Comparison of ENCODE assay signal across 8 cellular contexts in genomic region chr2:170361359-170361936, GRCh38.
DNase-seq lines count a peak whose midpoint lies in the region; ATAC-seq, FAIRE-seq and TF ChIP-seq lines count a peak whose summit lies in the region.

No MANE protein-coding gene starts in this region.

- H4K8ac ChIP-seq in IMR-90 (ENCODE audit: low read depth in 2 of 2, low read length in 2 of 2), result no peak overlapping the region

- no peak overlapping the region for H3K14ac ChIP-seq in IMR-90 (replicated peaks; ENCODE audit: low read depth, low read length)

- H4K5ac ChIP-seq in IMR-90 (ENCODE audit: low read depth, low read length), result no peak overlapping the region

- no peak overlapping the region for H3K23ac ChIP-seq in IMR-90 (ENCODE audit: low read depth, low read length)

- FAIRE-seq in GM12878 (lab: Jason Lieb, UNC) (peak; percentile 94), islet of Langerhans (lab: Jason Lieb, UNC) (peak; percentile 55)

- H3K9me1 ChIP-seq in IMR-90 (ENCODE audit: insufficient read depth, low read length), result no peaks in the 10 kb centered on the region

- TF ChIP-seq POLR2A in IMR-90 (IDR thresholded peaks at IDR 0.05; ENCODE audit: low read depth, low read length) (no peak), GM12878 (IDR thresholded peaks at IDR 0.05; ENCODE audit: low read depth, low read length) (no peak)

- ATAC-seq in IMR-90 (ENCODE audit: low read depth) (peak; percentile 78), GM12878 (peak; percentile 97)

- RAD21 ChIA-PET in GM12878 (lab: Charles Lee; ENCODE audit: unreplicated experiment), result interaction anchor here (0.8 to 2.5 kb wide), 17 partner anchors 9 to 455 kb away, joined by 3 to 19 read pairs (median 4); partner anchors contain the start of gene GAD1

- H4K91ac ChIP-seq in IMR-90 (ENCODE audit: insufficient read depth, low read depth, low read length), result no peak overlapping the region

- no peak overlapping the region for H2BK20ac ChIP-seq in IMR-90 (ENCODE audit: low read depth, low read length)

- H2BK120ac ChIP-seq in IMR-90 (ENCODE audit: low read depth, low read length), result no peak overlapping the region

- CTCF ChIA-PET in IMR-90 (lab: Yijun Ruan, JAX), result interaction anchor here (0.6 to 1.6 kb wide), 7 partner anchors 11 to 512 kb away, joined by 3 to 5 read pairs (median 3); no protein-coding TSS in a partner anchor
- CTCF ChIA-PET in GM12878 (lab: Yijun Ruan, JAX), result interaction anchor here (0.5 to 8.4 kb wide), 46 partner anchors 9 to 909 kb away, joined by 3 to 89 read pairs (median 4); partner anchors contain the start of genes ERICH2 and GAD1

- dilution Hi-C loops in IMR-90 (cut with HindIII; ENCODE audit: low sequenced_read_pairs, unreplicated experiment), result no loop called here

- no peak overlapping the region for H2AK5ac ChIP-seq in IMR-90 (ENCODE audit: low read depth, low read length)

- SMC1A ChIA-PET in GM12878 (lab: Charles Lee; ENCODE audit: uncharacterized antibody, unreplicated experiment), result interaction anchor here (0.7 to 7.0 kb wide), 27 partner anchors 8 to 455 kb away, joined by 3 to 53 read pairs (median 4); partner anchors contain the start of genes GAD1 and MYO3B

- TF ChIP-seq RAD21 in IMR-90 (IDR thresholded peaks at IDR 0.05; ENCODE audit: low read length) (peak; percentile 41; the same call in 1 of the 2 replicates), GM12878 (IDR thresholded peaks at IDR 0.05; ENCODE audit: insufficient read depth, low read depth, low read length) (peak; percentile 65)

- H3K4me1 ChIP-seq in IMR-90 (ENCODE audit: control insufficient read depth, insufficient read depth, low read length) (no peaks in the 10 kb centered on the region), GM12878 (ENCODE audit: control insufficient read depth, insufficient read depth, low read length) (no peaks in the 10 kb centered on the region)

- TF ChIP-seq EP300 in GM12878 (IDR thresholded peaks at IDR 0.05; ENCODE audit: borderline replicate concordance in 1 of 2, control insufficient read depth in 1 of 2, low read depth in 2 of 2, low read length in 2 of 2), result no peak

- H3K36me3 ChIP-seq in IMR-90 (ENCODE audit: control insufficient read depth, insufficient read depth, low read length) (no peaks in the 10 kb centered on the region), GM12878 (ENCODE audit: control insufficient read depth in 2 of 2, insufficient read depth in 2 of 2, low read length in 1 of 2) (no peaks in the 10 kb centered on the region)

- POLR2A ChIA-PET in IMR-90 (lab: Charles Lee; ENCODE audit: unreplicated experiment) (no interaction called here), GM12878 (lab: Charles Lee) (interaction anchor here (1.0 kb wide), 1 partner anchor 15 kb away, joined by 3 read pairs; no protein-coding TSS in a partner anchor)

- H3K9me3 ChIP-seq in IMR-90 (ENCODE audit: control insufficient read depth, insufficient read depth, low read length) (no peaks in the 10 kb centered on the region), GM12878 (replicated peaks; ENCODE audit: control insufficient read depth, insufficient read depth, low read length) (no peaks in the 10 kb centered on the region)

- H2AFZ ChIP-seq in IMR-90 (replicated peaks; ENCODE audit: low read length, poor library complexity) (no peak overlapping the region), GM12878 (ENCODE audit: control insufficient read depth, low read depth, low read length) (peak overlapping the region; percentile 55)

- peak; percentile 61 for TF ChIP-seq CTCF in IMR-90 (conservative IDR thresholded peaks at IDR 0.05; ENCODE audit: low read depth, low read length)
- TF ChIP-seq CTCF in GM12878 (IDR thresholded peaks at IDR 0.05 in 2 of 3, conservative IDR thresholded peaks at IDR 0.05 in 1 of 3; ENCODE audit: control insufficient read depth in 2 of 3, extremely low read depth in 1 of 3, insufficient read depth in 1 of 3, low read depth in 3 of 3, low read length in 3 of 3), result peak; percentile 76 to 87 (median 80)

- H2BK5ac ChIP-seq in IMR-90 (ENCODE audit: low read depth, low read length, poor library complexity, severe bottlenecking), result no peak overlapping the region

- no peak overlapping the region for H3K4ac ChIP-seq in IMR-90 (ENCODE audit: low read depth, low read length)

- intact Hi-C loops in IMR-90 (cut with micrococcal nuclease) (loop anchor here (5.0 kb wide), 2 partner anchors 124 to 429 kb away; no protein-coding TSS in a partner anchor), GM12878 (cut with micrococcal nuclease; ENCODE audit: unreplicated experiment) (loop anchor here (2.0 to 5.0 kb wide), 5 partner anchors 37 to 511 kb away; no protein-coding TSS in a partner anchor), posterior vena cava (cut with DNase I) (loop anchor here in 1 of 2 donors (10.0 kb wide), 1 partner anchor 453 kb away; the partner anchor contains the start of gene GAD1)

- in situ Hi-C loops in IMR-90 (cut with MboI; ENCODE audit: low sequenced_read_pairs) (no loop called here), GM12878 (cut with MboI) (loop anchor here (5.0 kb wide), 2 partner anchors 124 to 451 kb away; no protein-coding TSS in a partner anchor)

- H3K27me3 ChIP-seq in IMR-90 (ENCODE audit: control insufficient read depth, insufficient read depth, low read length) (peaks cover 12% of the 10 kb centered on the region), GM12878 (replicated peaks in 1 of 2; ENCODE audit: control insufficient read depth in 2 of 2, insufficient read depth in 2 of 2, low read length in 1 of 2) (no peaks in the 10 kb centered on the region)

- no TSS peak for BruUV-seq in IMR-90 (replicated peaks; lab: Mats Ljungman, UMichigan)
- no TSS peak for BruUV-seq in GM12878 (replicated peaks; lab: Mats Ljungman, UMichigan)

- H3K4me2 ChIP-seq in IMR-90 (ENCODE audit: low read depth, low read length) (no peak overlapping the region), GM12878 (ENCODE audit: control insufficient read depth, insufficient read depth) (no peak overlapping the region)

- H4K20me1 ChIP-seq in IMR-90 (ENCODE audit: insufficient read depth, low read length) (no peaks in the 10 kb centered on the region), GM12878 (ENCODE audit: control insufficient read depth, insufficient read depth) (no peaks in the 10 kb centered on the region)

- no CpG with 5 or more reads among the region's 4 CpGs for WGBS in IMR-90 (ENCODE audit: extremely low coverage in 2 of 2, insufficient read length in 1 of 2), 2 experiments
- 5% methylated on average over 4 of the region's 4 CpGs for WGBS in GM12878 (ENCODE audit: insufficient coverage, insufficient replicate concordance, low lambda C conversion rate, missing lambda C conversion rate)

- no peak overlapping the region for H3K56ac ChIP-seq in IMR-90 (ENCODE audit: extremely low read depth, insufficient read depth, low read length)

- no peak overlapping the region for H3K18ac ChIP-seq in IMR-90 (ENCODE audit: low read depth, low read length)

- H2BK15ac ChIP-seq in IMR-90 (ENCODE audit: low read depth, low read length), result no peak overlapping the region

- H3K79me2 ChIP-seq in GM12878 (ENCODE audit: control insufficient read depth, insufficient read depth, low read length), result no peaks in the 10 kb centered on the region

- no peak overlapping the region for H3K9ac ChIP-seq in IMR-90 (ENCODE audit: low read depth, low read length)
- H3K9ac ChIP-seq in GM12878 (ENCODE audit: control insufficient read depth, insufficient read depth, low read length), result no peak overlapping the region

- H2AK9ac ChIP-seq in IMR-90 (replicated peaks; ENCODE audit: low read depth, low read length, poor library complexity), result no peak overlapping the region

- no peaks in the 10 kb centered on the region for H3K79me1 ChIP-seq in IMR-90 (ENCODE audit: low read depth in 1 of 2, low read length in 2 of 2)

- H3K27ac ChIP-seq in IMR-90 (ENCODE audit: insufficient read depth, low read length) (no peak overlapping the region), GM12878 (ENCODE audit: control insufficient read depth, insufficient read depth) (no peak overlapping the region)

- H3K4me3 ChIP-seq in IMR-90 (ENCODE audit: insufficient read depth, low read depth, low read length) (no peak overlapping the region), GM12878 (no peak overlapping the region)

- peak; percentile 7 for DNase-seq in activated CD4-positive, CD25-positive, alpha-beta regulatory T cell treated with anti-CD3 and anti-CD28 coated beads, Interleukin-2, amount 50 U/mL, for 16 hours (ENCODE audit: low read depth, low spot score)
- DNase-seq in activated CD4-positive, CD25-positive, alpha-beta regulatory T cell (lab: John Stamatoyannopoulos, UW), result no peak
- DNase-seq in IMR-90 (peak; percentile 50), SW480 (ENCODE audit: low spot score) (peak; percentile 65), GM12878 (ENCODE audit: low read depth, low spot score) (peak; percentile 26), posterior vena cava (ENCODE audit: low spot score) (no peak)
- DNase-seq in stimulated activated CD4-positive, alpha-beta T cell treated with anti-CD3 and anti-CD28 coated beads, TNF-alpha, amount 100 ng/mL, for 4 hours (ENCODE audit: low read depth in 3 of 3), result peak in 2 of 3 experiments; percentile 3 to 17

TF ChIP-seq in IMR-90, 13 proteins besides CTCF, POLR2A, EP300 and RAD21 (continues in another document):
- TF ChIP-seq SMC3 (IDR thresholded peaks at IDR 0.05; ENCODE audit: low read depth, low read length), result peak; percentile 51
- TF ChIP-seq BHLHE40 (IDR thresholded peaks at IDR 0.05; ENCODE audit: low read depth, low read length), result no peak
- TF ChIP-seq MAFK (IDR thresholded peaks at IDR 0.05; ENCODE audit: low read depth, low read length), result no peak
- TF ChIP-seq CEBPB (IDR thresholded peaks at IDR 0.05; ENCODE audit: low read depth, low read length), result no peak

TF ChIP-seq in GM12878, 131 proteins besides CTCF, POLR2A, EP300 and RAD21:
- TF ChIP-seq CBX3 (IDR thresholded peaks at IDR 0.05; ENCODE audit: borderline replicate concordance, low read depth) (no peak), YY1 (IDR thresholded peaks at IDR 0.05; ENCODE audit: low read depth, low read length) (peak; percentile 55; the same call in 1 of the 2 replicates), ASH2L (IDR thresholded peaks at IDR 0.05; ENCODE audit: borderline replicate concordance, low read depth) (no peak), SMC3 (IDR thresholded peaks at IDR 0.05; ENCODE audit: borderline replicate concordance, low read length) (peak; percentile 75; the same call in 1 of the 2 replicates)

Comparison
In these comparisons a context has a peak if more than half of its experiments do, and no peak if none do; other contexts are left out.
1. DNase-seq: peak in activated CD4-positive, CD25-positive, alpha-beta regulatory T cell treated with anti-CD3 and anti-CD28 coated beads, Interleukin-2, amount 50 U/mL, for 16 hours (single experiment), IMR-90 (single experiment), SW480 (single experiment), GM12878 (single experiment) and stimulated activated CD4-positive, alpha-beta T cell treated with anti-CD3 and anti-CD28 coated beads, TNF-alpha, amount 100 ng/mL, for 4 hours (2 of 3); none in activated CD4-positive, CD25-positive, alpha-beta regulatory T cell (0 of 4) and posterior vena cava (single experiment).